ENCODE assay signal across 13 cellular contexts in genomic region chr21:37551406-37552355, GRCh38.
DNase-seq lines count a peak whose midpoint lies in the region; ATAC-seq and TF ChIP-seq lines count a peak whose summit lies in the region.
"Had no signal": no experiment of that assay in that cellular context is flagged by ENCODE, and none has a peak within 500 bp of the region (broad histone marks: within the 10 kb centered on the region; RNA-seq: fewer than 3 reads in every experiment).

No MANE protein-coding gene starts in this region.

- DNase-seq in breast epithelium (ENCODE audit: low spot score in 2 of 2) = no peak
- DNase-seq in mammary epithelial cell = no peak
- DNase-seq in medulla oblongata (ENCODE audit: extremely low spot score) = peak; percentile 16
- no peak for DNase-seq in HFFc6
- DNase-seq in NCI-H2107 (lab: John Stamatoyannopoulos, UW) = no peak
- DNase-seq: activated CD4-positive, alpha-beta T cell treated with anti-CD3 and anti-CD28 coated beads for 48 hours; activated naive CD8-positive, alpha-beta T cell treated with anti-CD3 and anti-CD28 coated beads, Interleukin-2, amount 50 U/mL, for 24 hours; GOT3 had no signal

- H3K4me1 Mint-ChIP-seq in brain = peaks cover 67% of the 10 kb centered on the region
- H3K4me1 Mint-ChIP-seq in HFFc6 (ENCODE audit: low read depth) = peaks cover 20% of the 10 kb centered on the region

- in situ Hi-C loops in mammary epithelial cell (cut with MboI; ENCODE audit: low sequenced_read_pairs in 2 of 2) = no loop called here

- no peak overlapping the region for H3K27ac ChIP-seq in breast epithelium
- H3K27ac ChIP-seq in mammary epithelial cell (ENCODE audit: insufficient read depth, low read depth, low read length) = no peak overlapping the region
- H3K27ac ChIP-seq: HL-60 had no signal

- intact Hi-C loops in breast epithelium (cut with DNase I; ENCODE audit: low total_unique reads) (no loop called here), mammary epithelial cell (cut with micrococcal nuclease) (no loop called here)

- no TSS peak for BruUV-seq in mammary epithelial cell (replicated peaks; lab: Mats Ljungman, UMichigan)

- peaks cover 0 to 5% (median 0%) of the 10 kb centered on the region in 5 experiments for H3K9me3 Mint-ChIP-seq in brain
- H3K9me3 Mint-ChIP-seq in HFFc6 = no peaks in the 10 kb centered on the region

- no peak overlapping the region for H2AFZ ChIP-seq in mammary epithelial cell (ENCODE audit: low read depth, low read length)

- H3K36me3 Mint-ChIP-seq in brain = no peaks in the 10 kb centered on the region
- no peaks in the 10 kb centered on the region for H3K36me3 Mint-ChIP-seq in HFFc6 (ENCODE audit: low read depth)

- TF ChIP-seq POLR2A in breast epithelium (IDR thresholded peaks at IDR 0.05) = no peak

- CTCF ChIA-PET in mammary epithelial cell (lab: Charles Lee; ENCODE audit: low non-redundant PET) = no interaction called here

- no peak for ATAC-seq in HG03520 (IDR thresholded peaks at IDR 0.05; ENCODE audit: unreplicated experiment)
- no peak for ATAC-seq in HG02610 (IDR thresholded peaks at IDR 0.05; ENCODE audit: unreplicated experiment)
- ATAC-seq: activated naive CD8-positive, alpha-beta T cell treated with anti-CD3 and anti-CD28 coated beads, Interleukin-2, amount 50 U/mL, for 24 hours had no signal

- H3K4me3 ChIP-seq in breast epithelium (peak overlapping the region in 2 of 3 donors; percentile 2 to 42), mammary epithelial cell (replicated peaks in 1 of 3; ENCODE audit: insufficient read depth in 1 of 3, low read depth in 2 of 3, low read length in 3 of 3) (no peak overlapping the region)

- H3K27me3 Mint-ChIP-seq in brain (no peaks in the 10 kb centered on the region), HFFc6 (ENCODE audit: insufficient read depth) (peaks cover 14% of the 10 kb centered on the region)

- no peaks in the 10 kb centered on the region for H4K20me1 ChIP-seq in mammary epithelial cell (ENCODE audit: insufficient read depth, low read length)

- H3K9me3 ChIP-seq in breast epithelium = no peaks in the 10 kb centered on the region
- H3K9me3 ChIP-seq in mammary epithelial cell (replicated peaks; ENCODE audit: insufficient read depth, low read length) = no peaks in the 10 kb centered on the region

- dilution Hi-C loops in mammary epithelial cell (cut with HindIII; ENCODE audit: low sequenced_read_pairs) = no loop called here

- peaks cover 0 to 3% of the 10 kb centered on the region in 2 donors for H3K4me1 ChIP-seq in breast epithelium
- no peaks in the 10 kb centered on the region for H3K4me1 ChIP-seq in mammary epithelial cell (ENCODE audit: insufficient read depth, low read length)

- WGBS in mammary epithelial cell (ENCODE audit: low coverage, missing lambda C conversion rate) = 74% methylated on average over 19 of the region's 22 CpGs

- no peaks in the 10 kb centered on the region for H3K79me2 ChIP-seq in mammary epithelial cell (ENCODE audit: insufficient read depth, low read length)

- H3K27ac Mint-ChIP-seq in brain = peak overlapping the region in 4 of 5 experiments; percentile 59 to 91 (median 86)
- no peak overlapping the region for H3K27ac Mint-ChIP-seq in HFFc6
- H3K27ac Mint-ChIP-seq: activated naive CD8-positive, alpha-beta T cell treated with anti-CD3 and anti-CD28 coated beads, Interleukin-2, amount 50 U/mL, for 24 hours; B cell had no signal

- H3K4me3 Mint-ChIP-seq in brain (no peak overlapping the region), HFFc6 (no peak overlapping the region)
- H3K4me3 Mint-ChIP-seq: activated naive CD8-positive, alpha-beta T cell treated with anti-CD3 and anti-CD28 coated beads, Interleukin-2, amount 50 U/mL, for 24 hours; B cell had no signal

- H3K9ac ChIP-seq in mammary epithelial cell (ENCODE audit: insufficient read depth, low read length) = no peak overlapping the region

- H3K27me3 ChIP-seq in breast epithelium (no peaks in the 10 kb centered on the region), mammary epithelial cell (ENCODE audit: insufficient read depth, low read length) (no peaks in the 10 kb centered on the region)

- H3K4me2 ChIP-seq in mammary epithelial cell (ENCODE audit: insufficient read depth, low read depth, low read length) = no peak overlapping the region

- TF ChIP-seq CTCF in breast epithelium (IDR thresholded peaks at IDR 0.05) = no peak
- no peak for TF ChIP-seq CTCF in mammary epithelial cell (conservative IDR thresholded peaks at IDR 0.05 in 1 of 2, IDR thresholded peaks at IDR 0.05 in 1 of 2; ENCODE audit: extremely low read depth in 1 of 2, insufficient read depth in 1 of 2, low read depth in 1 of 2, low read length in 2 of 2)
- TF ChIP-seq CTCF in brain (conservative IDR thresholded peaks at IDR 0.05) = no peak
- no peak for TF ChIP-seq CTCF in HFFc6 (IDR thresholded peaks at IDR 0.05)

- H3K36me3 ChIP-seq in breast epithelium = no peaks in the 10 kb centered on the region
- no peaks in the 10 kb centered on the region for H3K36me3 ChIP-seq in mammary epithelial cell (ENCODE audit: insufficient read depth, low read length)

Comparison
In these comparisons a context has a peak if more than half of its experiments do, and no peak if none do; other contexts are left out.
1. H3K4me3 ChIP-seq: peak in breast epithelium (2 of 3); none in mammary epithelial cell (0 of 3).